ENCODE assay signal across 10 cellular contexts in genomic region chr15:101128696-101129095, GRCh38.
DNase-seq lines count a peak whose midpoint lies in the region; ATAC-seq, FAIRE-seq and TF ChIP-seq lines count a peak whose summit lies in the region.
"Had no signal": no experiment of that assay in that cellular context is flagged by ENCODE, and none has a peak within 500 bp of the region (broad histone marks: within the 10 kb centered on the region; RNA-seq: fewer than 3 reads in every experiment).

No MANE protein-coding gene starts in this region.

- no peak for TF ChIP-seq CTCF in IMR-90 (conservative IDR thresholded peaks at IDR 0.05; ENCODE audit: low read depth, low read length)

- H3K27ac ChIP-seq in BLaER1 (peak overlapping the region; percentile 90), IMR-90 (ENCODE audit: insufficient read depth, low read length) (peak overlapping the region; percentile 73), mesendoderm (ENCODE audit: low read depth, low read length) (no peak overlapping the region)

- H4K91ac ChIP-seq in IMR-90 (ENCODE audit: insufficient read depth, low read depth, low read length): peak overlapping the region; percentile 99

- H2BK20ac ChIP-seq in IMR-90 (ENCODE audit: low read depth, low read length): peak overlapping the region; percentile 72

- H3K4me2 ChIP-seq in BLaER1 (peak overlapping the region; percentile 89), IMR-90 (ENCODE audit: low read depth, low read length) (peak overlapping the region; percentile 12; the same call in 1 of the 2 replicates), mesendoderm (ENCODE audit: low read length) (no peak overlapping the region)

- no peak for ATAC-seq in IMR-90 (ENCODE audit: low read depth)
- ATAC-seq in activated naive CD8-positive, alpha-beta T cell treated with anti-CD3 and anti-CD28 coated beads, Interleukin-2, amount 50 U/mL, for 24 hours: no peak
- no peak for ATAC-seq in natural killer cell treated with Interleukin-12 subunit alpha and Interleukin-12 subunit beta and Interleukin-15 and Interleukin-18, amount 100 ng/mL, for 72 hours

- no peaks in the 10 kb centered on the region for H3K79me2 ChIP-seq in mesendoderm (ENCODE audit: control insufficient read depth, insufficient read depth, low read length)

- in situ Hi-C loops in IMR-90 (cut with MboI; ENCODE audit: low sequenced_read_pairs): no loop called here

- no peak overlapping the region for H3K4me3 Mint-ChIP-seq in activated naive CD8-positive, alpha-beta T cell treated with anti-CD3 and anti-CD28 coated beads, Interleukin-2, amount 50 U/mL, for 24 hours
- H3K4me3 Mint-ChIP-seq in natural killer cell treated with Interleukin-12 subunit alpha and Interleukin-12 subunit beta and Interleukin-15 and Interleukin-18, amount 100 ng/mL, for 72 hours: peak overlapping the region; percentile 68

- dilution Hi-C loops in IMR-90 (cut with HindIII; ENCODE audit: low sequenced_read_pairs, unreplicated experiment): no loop called here

- FAIRE-seq in RCC 7860 (lab: Jason Lieb, UNC): no peak

- TF ChIP-seq RAD21 in IMR-90 (IDR thresholded peaks at IDR 0.05; ENCODE audit: low read length): no peak

- H3K14ac ChIP-seq in IMR-90 (replicated peaks; ENCODE audit: low read depth, low read length): peak overlapping the region; percentile 56

- CTCF ChIA-PET in IMR-90 (lab: Yijun Ruan, JAX): interaction anchor here (0.5 kb wide), 1 partner anchor 123 kb away, joined by 3 read pairs; no protein-coding TSS in a partner anchor

- H3K79me1 ChIP-seq in IMR-90 (ENCODE audit: low read depth in 1 of 2, low read length in 2 of 2) (peaks cover 0 to 16% of the 10 kb centered on the region in 2 experiments; a peak in 3 of 4 replicates), mesendoderm (ENCODE audit: low read length) (no peaks in the 10 kb centered on the region)

- H2BK120ac ChIP-seq in IMR-90 (ENCODE audit: low read depth, low read length) (peak overlapping the region; percentile 98), mesendoderm (ENCODE audit: low read depth, low read length) (no peak overlapping the region)

- H3K27me3 ChIP-seq in BLaER1: no peaks in the 10 kb centered on the region
- no peaks in the 10 kb centered on the region for H3K27me3 ChIP-seq in IMR-90 (ENCODE audit: control insufficient read depth, insufficient read depth, low read length)
- no peaks in the 10 kb centered on the region for H3K27me3 ChIP-seq in mesendoderm (ENCODE audit: insufficient read depth, low read length, poor library complexity)

- POLR2A ChIA-PET in IMR-90 (lab: Charles Lee; ENCODE audit: unreplicated experiment): interaction anchor here (0.6 to 0.8 kb wide), 2 partner anchors 10 to 17 kb away, joined by 4 read pairs; no protein-coding TSS in a partner anchor

- peaks cover 85% of the 10 kb centered on the region for H3K4me1 ChIP-seq in BLaER1
- H3K4me1 ChIP-seq in IMR-90 (ENCODE audit: control insufficient read depth, insufficient read depth, low read length): peaks cover 22% of the 10 kb centered on the region
- H3K4me1 ChIP-seq in mesendoderm (ENCODE audit: control insufficient read depth, low read depth, low read length): no peaks in the 10 kb centered on the region

- H4K8ac ChIP-seq in IMR-90 (ENCODE audit: low read depth in 2 of 2, low read length in 2 of 2): peak overlapping the region; percentile 53 to 76
- H4K8ac ChIP-seq in mesendoderm (ENCODE audit: low read depth, low read length): no peak overlapping the region

- 56% methylated on average over 5 of the region's 8 CpGs; no CpG with 5 or more reads in 1 of the 2 experiments for WGBS in IMR-90 (ENCODE audit: extremely low coverage in 2 of 2, insufficient read length in 1 of 2), 2 experiments
- WGBS in mesendoderm (ENCODE audit: extremely low coverage, insufficient coverage, low lambda C conversion rate): no CpG with 5 or more reads among the region's 8 CpGs

- peaks cover 64% of the 10 kb centered on the region for H3K4me1 Mint-ChIP-seq in activated naive CD8-positive, alpha-beta T cell treated with anti-CD3 and anti-CD28 coated beads, Interleukin-2, amount 50 U/mL, for 24 hours
- peaks cover 69 to 70% of the 10 kb centered on the region in 2 donors for H3K4me1 Mint-ChIP-seq in natural killer cell treated with Interleukin-12 subunit alpha and Interleukin-12 subunit beta and Interleukin-15 and Interleukin-18, amount 100 ng/mL, for 72 hours (ENCODE audit: low read depth in 2 of 2)

- no peak overlapping the region for H3K9ac ChIP-seq in BLaER1
- peak overlapping the region; percentile 18; the same call in 1 of the 2 replicates for H3K9ac ChIP-seq in IMR-90 (ENCODE audit: low read depth, low read length)
- no peak overlapping the region for H3K9ac ChIP-seq in mesendoderm (ENCODE audit: low read length)

- H2BK5ac ChIP-seq in IMR-90 (ENCODE audit: low read depth, low read length, poor library complexity, severe bottlenecking) (peak overlapping the region; percentile 96), mesendoderm (ENCODE audit: low read length) (no peak overlapping the region)

- BruUV-seq in IMR-90 (replicated peaks; lab: Mats Ljungman, UMichigan): no TSS peak

- H3K36me3 ChIP-seq in BLaER1 (no peaks in the 10 kb centered on the region), IMR-90 (ENCODE audit: control insufficient read depth, insufficient read depth, low read length) (no peaks in the 10 kb centered on the region), mesendoderm (ENCODE audit: control insufficient read depth, insufficient read depth, low read length) (no peaks in the 10 kb centered on the region)

- H3K18ac ChIP-seq in IMR-90 (ENCODE audit: low read depth, low read length) (peak overlapping the region; percentile 67), mesendoderm (ENCODE audit: low read length) (no peak overlapping the region)

- intact Hi-C loops in IMR-90 (cut with micrococcal nuclease): no loop called here

- H2AK5ac ChIP-seq in IMR-90 (ENCODE audit: low read depth, low read length) (peak overlapping the region; percentile 94), mesendoderm (ENCODE audit: low read length) (no peak overlapping the region)

- H3K27me3 Mint-ChIP-seq in activated naive CD8-positive, alpha-beta T cell treated with anti-CD3 and anti-CD28 coated beads, Interleukin-2, amount 50 U/mL, for 24 hours: no peaks in the 10 kb centered on the region
- H3K27me3 Mint-ChIP-seq in natural killer cell treated with Interleukin-12 subunit alpha and Interleukin-12 subunit beta and Interleukin-15 and Interleukin-18, amount 100 ng/mL, for 72 hours: no peaks in the 10 kb centered on the region

- H3K56ac ChIP-seq in IMR-90 (ENCODE audit: extremely low read depth, insufficient read depth, low read length) (no peak overlapping the region), mesendoderm (ENCODE audit: low read length) (no peak overlapping the region)

- H3K9me3 Mint-ChIP-seq in activated naive CD8-positive, alpha-beta T cell treated with anti-CD3 and anti-CD28 coated beads, Interleukin-2, amount 50 U/mL, for 24 hours: peaks cover 15% of the 10 kb centered on the region
- peaks cover 3% of the 10 kb centered on the region for H3K9me3 Mint-ChIP-seq in natural killer cell treated with Interleukin-12 subunit alpha and Interleukin-12 subunit beta and Interleukin-15 and Interleukin-18, amount 100 ng/mL, for 72 hours
- H3K9me3 Mint-ChIP-seq: activated T-helper 2 cell treated with anti-CD3 and anti-CD28 coated beads, Interferon-gamma antibody, Interleukin-2, Interleukin-4, amounts not matched to agents 10 μg/mL and 5 μg/mL and 100 μg/mL, durations not matched to agents 14 hours and 24 hours and 36 hours had no signal

- peaks cover 3% of the 10 kb centered on the region for H3K9me1 ChIP-seq in IMR-90 (ENCODE audit: insufficient read depth, low read length)

- peak overlapping the region; percentile 46 for H3K23ac ChIP-seq in IMR-90 (ENCODE audit: low read depth, low read length)
- H3K23ac ChIP-seq in mesendoderm (ENCODE audit: low read length): no peak overlapping the region

- peaks cover 9% of the 10 kb centered on the region for H3K36me3 Mint-ChIP-seq in activated naive CD8-positive, alpha-beta T cell treated with anti-CD3 and anti-CD28 coated beads, Interleukin-2, amount 50 U/mL, for 24 hours (ENCODE audit: low read depth)
- H3K36me3 Mint-ChIP-seq in natural killer cell treated with Interleukin-12 subunit alpha and Interleukin-12 subunit beta and Interleukin-15 and Interleukin-18, amount 100 ng/mL, for 72 hours: peaks cover 4% of the 10 kb centered on the region

- H2BK15ac ChIP-seq in IMR-90 (ENCODE audit: low read depth, low read length) (peak overlapping the region; percentile 46), mesendoderm (replicated peaks; ENCODE audit: low read depth) (no peak overlapping the region)

- peak overlapping the region; percentile 66 for H4K5ac ChIP-seq in IMR-90 (ENCODE audit: low read depth, low read length)
- H4K5ac ChIP-seq in mesendoderm (ENCODE audit: low read length): no peak overlapping the region

- H3K9me3 ChIP-seq in BLaER1 (0 out of 2 replicates have a peak, but pooled peaks cover 3% of the 10 kb centered on the region), IMR-90 (ENCODE audit: control insufficient read depth, insufficient read depth, low read length) (no peaks in the 10 kb centered on the region)

- H2AFZ ChIP-seq in IMR-90 (replicated peaks; ENCODE audit: low read length, poor library complexity): peak overlapping the region; percentile 46

- peak overlapping the region; percentile 98 for H3K4ac ChIP-seq in IMR-90 (ENCODE audit: low read depth, low read length)
- H3K4ac ChIP-seq in mesendoderm (ENCODE audit: low read depth, low read length): no peak overlapping the region

- H4K20me1 ChIP-seq in BLaER1: no peaks in the 10 kb centered on the region
- no peaks in the 10 kb centered on the region; the same call in 1 of the 2 replicates for H4K20me1 ChIP-seq in IMR-90 (ENCODE audit: insufficient read depth, low read length)

- no peak for TF ChIP-seq POLR2A in IMR-90 (IDR thresholded peaks at IDR 0.05; ENCODE audit: low read depth, low read length)

- DNase-seq in IMR-90 (no peak), NCI-H1694 (lab: John Stamatoyannopoulos, UW) (no peak), RCC 7860 (ENCODE audit: low spot score) (no peak), mesendoderm (no peak)
- DNase-seq in activated naive CD8-positive, alpha-beta T cell treated with anti-CD3 and anti-CD28 coated beads, Interleukin-2, amount 50 U/mL, for 24 hours: no peak
- peak; percentile 51 for DNase-seq in natural killer cell treated with Interleukin-12 subunit alpha and Interleukin-12 subunit beta and Interleukin-15 and Interleukin-18, amount 100 ng/mL, for 72 hours (ENCODE audit: low spot score)
- DNase-seq in stimulated activated CD4-positive, alpha-beta T cell treated with anti-CD3 and anti-CD28 coated beads, Interleukin-12 subunit alpha, Interleukin-12 subunit beta, amount 100 ng/mL, for 4 hours: no peak
- DNase-seq: stimulated activated CD4-positive, alpha-beta T cell treated with anti-CD3 and anti-CD28 coated beads, Interleukin-4, amount 100 ng/mL, for 24 hours had no signal

- peak overlapping the region; percentile 98 for H3K27ac Mint-ChIP-seq in activated naive CD8-positive, alpha-beta T cell treated with anti-CD3 and anti-CD28 coated beads, Interleukin-2, amount 50 U/mL, for 24 hours
- peak overlapping the region; percentile 100 for H3K27ac Mint-ChIP-seq in natural killer cell treated with Interleukin-12 subunit alpha and Interleukin-12 subunit beta and Interleukin-15 and Interleukin-18, amount 100 ng/mL, for 72 hours

- no peak overlapping the region for H3K4me3 ChIP-seq in BLaER1
- H3K4me3 ChIP-seq in IMR-90 (ENCODE audit: insufficient read depth, low read depth, low read length): no peak overlapping the region
- H3K4me3 ChIP-seq in mesendoderm (ENCODE audit: low read length): no peak overlapping the region

- H2AK9ac ChIP-seq in IMR-90 (replicated peaks; ENCODE audit: low read depth, low read length, poor library complexity): peak overlapping the region; percentile 35
